Comparison of ENCODE assay signal across 23 cellular contexts in the genomic region with DNA sequence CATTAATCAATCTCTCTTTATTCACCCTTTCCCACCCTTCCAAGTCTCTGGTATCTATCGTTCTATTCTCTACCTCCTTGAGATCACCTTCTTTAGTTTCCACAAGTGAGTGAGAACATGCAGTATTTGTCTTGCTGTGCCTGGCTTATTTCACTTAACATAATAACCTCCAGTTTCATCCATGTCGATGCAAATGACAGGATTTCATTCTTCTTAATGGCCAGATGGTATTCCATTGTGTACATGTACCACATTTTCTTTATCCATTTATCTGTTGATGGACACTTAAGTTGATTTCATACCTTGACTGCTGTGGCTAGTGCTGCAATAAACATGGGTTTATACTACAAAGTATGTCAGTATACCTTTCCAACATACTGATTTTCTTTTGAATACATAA. TPM values are rescaled to one million over a fixed set of nuclear protein-coding genes. Genes with fewer than 3 reads are reported as not detected.
A peak's percentile ranks its signal among the peaks of the same experiment; 100 is the strongest.
DNase-seq lines count a peak whose midpoint lies in the region; ATAC-seq, FAIRE-seq and TF ChIP-seq lines count a peak whose summit lies in the region.
"Had no signal": no experiment of that assay in that cellular context is flagged by ENCODE, and none has a peak within 500 bp of the region (broad histone marks: within the 10 kb centered on the region; RNA-seq: fewer than 3 reads in every experiment).

No MANE protein-coding gene starts in this region.

- no peaks in the 10 kb centered on the region; a peak in 1 of 4 replicates for H3K4me1 ChIP-seq in SK-N-SH (ENCODE audit: control insufficient read depth in 1 of 2, insufficient read depth in 2 of 2, low read depth in 1 of 2, low read length in 1 of 2)
- H3K4me1 ChIP-seq: HAP-1 had no signal

- no peak overlapping the region for H3K4me3 Mint-ChIP-seq in effector memory CD8-positive, alpha-beta T cell
- no peak overlapping the region for H3K4me3 Mint-ChIP-seq in natural killer cell treated with Interleukin-12 subunit alpha and Interleukin-12 subunit beta and Interleukin-15 and Interleukin-18, amount 100 ng/mL, for 72 hours
- H3K4me3 Mint-ChIP-seq: CD4-positive, CD25-positive, alpha-beta regulatory T cell had no signal

- H3K9me3 ChIP-seq in SK-N-SH: no peaks in the 10 kb centered on the region
- H3K9me3 ChIP-seq: HAP-1 had no signal

- H3K4me3 ChIP-seq in SK-N-SH (ENCODE audit: low read depth in 2 of 2, low read length in 1 of 2): no peak overlapping the region
- H3K4me3 ChIP-seq: BLaER1 treated with 17β-estradiol and CSF1 and Interleukin-3, amounts not matched to agents 10 nM and 100 nM; HAP-1 had no signal

- POLR2A ChIA-PET in SK-N-SH (lab: Yijun Ruan, JAX): no interaction called here

- no peak overlapping the region for H3K4me2 ChIP-seq in SK-N-SH

- no peaks in the 10 kb centered on the region for H3K27me3 ChIP-seq in SK-N-SH (ENCODE audit: insufficient read depth)
- H3K27me3 ChIP-seq: BLaER1 treated with 17β-estradiol and CSF1 and Interleukin-3, amounts not matched to agents 10 nM and 100 nM had no signal

- H3F3A ChIP-seq in SK-N-SH (replicated peaks; ENCODE audit: insufficient read depth): no peaks in the 10 kb centered on the region

- WGBS in SK-N-SH (ENCODE audit: low lambda C conversion rate): 23% methylated on average over 2 of the region's 2 CpGs

- peak; percentile 54 for FAIRE-seq in GM12891 (lab: Jason Lieb, UNC)
- FAIRE-seq: D721Med, G401.6, GM12892, GM19239, H1, HepG2, HTR-8/SVneo had no signal

- TF ChIP-seq RAD21 in SK-N-SH (IDR thresholded peaks at IDR 0.05; ENCODE audit: low read length): no peak

- no peaks in the 10 kb centered on the region for H4K20me1 ChIP-seq in SK-N-SH (ENCODE audit: insufficient read depth)
- H4K20me1 ChIP-seq: BLaER1 treated with 17β-estradiol and CSF1 and Interleukin-3, amounts not matched to agents 10 nM and 100 nM had no signal

- no peaks in the 10 kb centered on the region for H3K36me3 ChIP-seq in SK-N-SH (replicated peaks in 1 of 2; ENCODE audit: control insufficient read depth in 1 of 2, insufficient read depth in 2 of 2, low read length in 1 of 2)
- H3K36me3 ChIP-seq: BLaER1 treated with 17β-estradiol and CSF1 and Interleukin-3, amounts not matched to agents 10 nM and 100 nM; HAP-1 had no signal

- no peaks in the 10 kb centered on the region for H3K9me2 ChIP-seq in SK-N-SH

- no peak overlapping the region for H3K9ac ChIP-seq in SK-N-SH

- H3K36me3 Mint-ChIP-seq in effector memory CD8-positive, alpha-beta T cell (ENCODE audit: insufficient read depth): peaks cover 15% of the 10 kb centered on the region
- H3K36me3 Mint-ChIP-seq in natural killer cell treated with Interleukin-12 subunit alpha and Interleukin-12 subunit beta and Interleukin-15 and Interleukin-18, amount 100 ng/mL, for 72 hours: peaks cover 42% of the 10 kb centered on the region
- H3K36me3 Mint-ChIP-seq: CD4-positive, CD25-positive, alpha-beta regulatory T cell had no signal

- peaks cover 0 to 2% of the 10 kb centered on the region in 2 donors for H3K9me3 Mint-ChIP-seq in effector memory CD8-positive, alpha-beta T cell
- peaks cover 9% of the 10 kb centered on the region for H3K9me3 Mint-ChIP-seq in natural killer cell treated with Interleukin-12 subunit alpha and Interleukin-12 subunit beta and Interleukin-15 and Interleukin-18, amount 100 ng/mL, for 72 hours

- H3K79me2 ChIP-seq in SK-N-SH (ENCODE audit: insufficient read depth): no peaks in the 10 kb centered on the region

- TF ChIP-seq EP300 in SK-N-SH (IDR thresholded peaks at IDR 0.05; ENCODE audit: borderline replicate concordance in 1 of 2, low read depth in 1 of 2, low read length in 1 of 2): no peak

- CTCF ChIA-PET in SK-N-SH (lab: Yijun Ruan, JAX): interaction anchor here (1.0 kb wide), 1 partner anchor 7 kb away, joined by 3 read pairs; no protein-coding TSS in a partner anchor

- no peak for DNase-seq in SK-N-SH
- DNase-seq in GM12891 (ENCODE audit: insufficient read length, low spot score): no peak
- DNase-seq in effector memory CD8-positive, alpha-beta T cell: no peak
- DNase-seq in natural killer cell treated with Interleukin-12 subunit alpha and Interleukin-12 subunit beta and Interleukin-15 and Interleukin-18, amount 100 ng/mL, for 72 hours (ENCODE audit: low spot score): no peak
- no peak for DNase-seq in activated CD8-positive, alpha-beta memory T cell treated with anti-CD3 and anti-CD28 coated beads for 24 hours
- DNase-seq: 8988T; AML-193; CD4-positive, CD25-positive, alpha-beta regulatory T cell; COR-L47; DMS153; DMS79 treated with DMSO at 0.1 percent for 48 hours; EL had no signal

- H3K27ac ChIP-seq in SK-N-SH (ENCODE audit: low read depth in 2 of 2, low read length in 1 of 2): no peak overlapping the region

- no peak overlapping the region for H2AFZ ChIP-seq in SK-N-SH (ENCODE audit: low read depth)

- TF ChIP-seq POLR2A in GM12891 (IDR thresholded peaks at IDR 0.05; ENCODE audit: low read depth, low read length): no peak

- peak overlapping the region; percentile 94 to 95 for H3K27ac Mint-ChIP-seq in effector memory CD8-positive, alpha-beta T cell
- H3K27ac Mint-ChIP-seq in natural killer cell treated with Interleukin-12 subunit alpha and Interleukin-12 subunit beta and Interleukin-15 and Interleukin-18, amount 100 ng/mL, for 72 hours: peak overlapping the region; percentile 93 to 97

- H3K27me3 Mint-ChIP-seq in effector memory CD8-positive, alpha-beta T cell: no peaks in the 10 kb centered on the region
- no peaks in the 10 kb centered on the region for H3K27me3 Mint-ChIP-seq in natural killer cell treated with Interleukin-12 subunit alpha and Interleukin-12 subunit beta and Interleukin-15 and Interleukin-18, amount 100 ng/mL, for 72 hours

- ATAC-seq in SK-N-SH treated with all-trans-retinoic acid at 6 μM for 48 hours (no peak), esophagus mucosa (no peak)
- ATAC-seq in effector memory CD8-positive, alpha-beta T cell (replicated peaks): no peak
- no peak for ATAC-seq in natural killer cell treated with Interleukin-12 subunit alpha and Interleukin-12 subunit beta and Interleukin-15 and Interleukin-18, amount 100 ng/mL, for 72 hours
- ATAC-seq: HepG2 had no signal

- TF ChIP-seq CTCF in SK-N-SH (IDR thresholded peaks at IDR 0.05): no peak

- H3K4me1 Mint-ChIP-seq in effector memory CD8-positive, alpha-beta T cell (ENCODE audit: low read depth in 2 of 2): peaks cover 41 to 74% of the 10 kb centered on the region in 2 donors
- peaks cover 66 to 84% of the 10 kb centered on the region in 2 donors for H3K4me1 Mint-ChIP-seq in natural killer cell treated with Interleukin-12 subunit alpha and Interleukin-12 subunit beta and Interleukin-15 and Interleukin-18, amount 100 ng/mL, for 72 hours (ENCODE audit: low read depth in 2 of 2)

TF ChIP-seq in SK-N-SH treated with all-trans-retinoic acid at 6 μM for 48 hours, 23 proteins besides CTCF, POLR2A, EP300 and RAD21:
- TF ChIP-seq ZNF8 (CRISPR knock-in tag; IDR thresholded peaks at IDR 0.05) (peak; percentile 66; the same call in 1 of the 2 replicates), ZNF565 (CRISPR knock-in tag; conservative IDR thresholded peaks at IDR 0.05; ENCODE audit: low read depth) (no peak)

TF ChIP-seq in SK-N-SH, 30 proteins besides CTCF, POLR2A, EP300 and RAD21 (continues in another document):
- TF ChIP-seq, protein P1, sequence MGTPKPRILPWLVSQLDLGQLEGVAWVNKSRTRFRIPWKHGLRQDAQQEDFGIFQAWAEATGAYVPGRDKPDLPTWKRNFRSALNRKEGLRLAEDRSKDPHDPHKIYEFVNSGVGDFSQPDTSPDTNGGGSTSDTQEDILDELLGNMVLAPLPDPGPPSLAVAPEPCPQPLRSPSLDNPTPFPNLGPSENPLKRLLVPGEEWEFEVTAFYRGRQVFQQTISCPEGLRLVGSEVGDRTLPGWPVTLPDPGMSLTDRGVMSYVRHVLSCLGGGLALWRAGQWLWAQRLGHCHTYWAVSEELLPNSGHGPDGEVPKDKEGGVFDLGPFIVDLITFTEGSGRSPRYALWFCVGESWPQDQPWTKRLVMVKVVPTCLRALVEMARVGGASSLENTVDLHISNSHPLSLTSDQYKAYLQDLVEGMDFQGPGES (IDR thresholded peaks at IDR 0.05; ENCODE audit: low read depth, low read length): no peak
- no peak for TF ChIP-seq YY1 (IDR thresholded peaks at IDR 0.05; ENCODE audit: low read depth)
- TF ChIP-seq GATA2 (CRISPR knock-in tag; IDR thresholded peaks at IDR 0.05): no peak
- no peak for TF ChIP-seq POLR2AphosphoS5 (IDR thresholded peaks at IDR 0.05; ENCODE audit: low read depth, low read length)
- no peak for TF ChIP-seq MEF2A (IDR thresholded peaks at IDR 0.05; ENCODE audit: borderline replicate concordance, low read depth)

TF ChIP-seq in GM12891, 5 proteins besides CTCF, POLR2A, EP300 and RAD21:
- TF ChIP-seq PAX5 (IDR thresholded peaks at IDR 0.05; ENCODE audit: insufficient read depth, low read length, severe bottlenecking) (no peak), POU2F2 (IDR thresholded peaks at IDR 0.05; ENCODE audit: low read depth, low read length) (no peak), TAF1 (IDR thresholded peaks at IDR 0.05; ENCODE audit: low read depth, low read length) (no peak), POLR2AphosphoS5 (IDR thresholded peaks at IDR 0.05; ENCODE audit: low read depth, low read length) (no peak), SPI1 (IDR thresholded peaks at IDR 0.05; ENCODE audit: low read depth, low read length) (no peak)

RNA-seq across cellular contexts. Expression of a gene that starts 3.8 kb away (rescaled TPM):
- polyA plus RNA-seq in SK-N-SH (2012; rRNA removed): not detected in 2 replicates
- polyA plus RNA-seq in SK-N-SH (2012; cell fraction: cytosol; rRNA removed): 0.01 and 0.03 TPM in 2 replicates
- not detected in 2 replicates for polyA plus RNA-seq in SK-N-SH (2012; cell fraction: nucleus; rRNA removed)
- 1.0 TPM for polyA plus RNA-seq in GM12891 (2012; ENCODE audit: low read depth, missing spikeins)
- 100 to 1,000 TPM; 108 to 136 TPM for total RNA-seq in natural killer cell treated with Interleukin-12 subunit alpha and Interleukin-12 subunit beta and Interleukin-15 and Interleukin-18, amount 100 ng/mL, for 72 hours
- total RNA-seq in esophagus mucosa: 1.7 TPM
- total RNA-seq: H1, HepG2 had no signal
- polyA plus RNA-seq: HepG2 had no signal

Comparison
In these comparisons a context has a peak if more than half of its experiments do, and no peak if none do; other contexts are left out.
1. RNA of a gene that starts 3.8 kb away (total RNA-seq): 108 to 136 TPM in natural killer cell treated with Interleukin-12 subunit alpha and Interleukin-12 subunit beta and Interleukin-15 and Interleukin-18, amount 100 ng/mL, for 72 hours; 1.7 TPM in esophagus mucosa (single experiment); every median in the first group is over 10 times any median in the second.